In the genomic region with DNA sequence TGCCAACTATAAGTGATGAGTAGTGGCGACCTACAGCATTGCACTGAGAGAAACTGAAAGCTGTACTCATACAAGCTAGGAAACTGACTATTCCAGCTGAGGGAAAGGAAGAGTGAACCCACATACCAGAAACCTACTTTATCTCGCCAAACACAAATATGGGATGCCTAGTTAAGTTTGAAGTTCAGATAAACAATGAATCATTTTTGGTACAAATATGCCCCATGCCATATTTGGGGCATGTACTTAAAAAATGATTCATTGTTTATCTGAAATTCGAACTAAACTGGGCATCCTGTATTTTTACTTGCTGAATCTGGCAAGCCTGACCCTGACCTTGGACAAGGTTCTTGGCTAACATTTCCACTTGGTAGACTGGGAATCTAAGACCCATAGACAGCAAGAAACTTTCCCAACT, we compare ENCODE assay signal across 23 cellular contexts.
DNase-seq lines count a peak whose midpoint lies in the region; ATAC-seq and TF ChIP-seq lines count a peak whose summit lies in the region.
"Had no signal": no experiment of that assay in that cellular context is flagged by ENCODE, and none has a peak within 500 bp of the region (broad histone marks: within the 10 kb centered on the region; RNA-seq: fewer than 3 reads in every experiment).

No MANE protein-coding gene starts in this region.

- H3K27me3 Mint-ChIP-seq in HFFc6 (ENCODE audit: insufficient read depth) = no peaks in the 10 kb centered on the region
- H3K27me3 Mint-ChIP-seq in activated naive CD8-positive, alpha-beta T cell treated with anti-CD3 and anti-CD28 coated beads, Interleukin-2, amount 50 U/mL, for 24 hours = no peaks in the 10 kb centered on the region
- H3K27me3 Mint-ChIP-seq: activated naive CD8-positive, alpha-beta T cell treated with anti-CD3 and anti-CD28 coated beads, Interleukin-2, amount 10 ng/mL, durations not matched to agents 7 days and 5 days; stimulated activated naive CD8-positive, alpha-beta T cell treated with anti-CD3 and anti-CD28 coated beads, Interleukin-15, Interleukin-2, amounts not matched to agents 100 ng/mL and 50 ng/mL, for 24 hours had no signal

- H3K4me3 Mint-ChIP-seq in HFFc6 = no peak overlapping the region
- no peak overlapping the region for H3K4me3 Mint-ChIP-seq in activated naive CD8-positive, alpha-beta T cell treated with anti-CD3 and anti-CD28 coated beads, Interleukin-2, amount 50 U/mL, for 24 hours
- H3K4me3 Mint-ChIP-seq: activated naive CD8-positive, alpha-beta T cell treated with anti-CD3 and anti-CD28 coated beads, Interleukin-2, amount 10 ng/mL, durations not matched to agents 7 days and 5 days; stimulated activated naive CD8-positive, alpha-beta T cell treated with anti-CD3 and anti-CD28 coated beads, Interleukin-15, Interleukin-2, amounts not matched to agents 100 ng/mL and 50 ng/mL, for 24 hours had no signal

- H3K4me1 Mint-ChIP-seq in HFFc6 (ENCODE audit: low read depth) = peaks cover 7% of the 10 kb centered on the region; the same call in 1 of the 2 replicates
- H3K4me1 Mint-ChIP-seq in activated naive CD8-positive, alpha-beta T cell treated with anti-CD3 and anti-CD28 coated beads, Interleukin-2, amount 50 U/mL, for 24 hours = no peaks in the 10 kb centered on the region
- H3K4me1 Mint-ChIP-seq: activated naive CD8-positive, alpha-beta T cell treated with anti-CD3 and anti-CD28 coated beads, Interleukin-2, amount 10 ng/mL, durations not matched to agents 7 days and 5 days had no signal

- H3K4me1 ChIP-seq in skeletal muscle satellite cell (ENCODE audit: control insufficient read depth, insufficient read depth, low read length) = peaks cover 40% of the 10 kb centered on the region
- H3K4me1 ChIP-seq: transverse colon had no signal

- H3K9ac ChIP-seq in skeletal muscle satellite cell (ENCODE audit: low read depth, low read length) = no peak overlapping the region

- no peak for TF ChIP-seq CTCF in HFFc6 (IDR thresholded peaks at IDR 0.05)

- DNase-seq in HFFc6 (peak; percentile 41), RPMI7951 (ENCODE audit: low read depth) (peak; percentile 57), dedifferentiated amniotic fluid mesenchymal stem cell (ENCODE audit: extremely low spot score) (peak; percentile 54), HK-2 (ENCODE audit: unreplicated experiment) (no peak), NCI-H748 (lab: John Stamatoyannopoulos, UW; ENCODE audit: unreplicated experiment) (no peak)
- DNase-seq in activated naive CD8-positive, alpha-beta T cell treated with anti-CD3 and anti-CD28 coated beads, Interleukin-2, amount 50 U/mL, for 24 hours = no peak
- DNase-seq: activated CD4-positive, alpha-beta T cell treated with anti-CD3 and anti-CD28 coated beads, Interleukin-2, amount 50 U/mL, for 1 hour; activated CD8-positive, alpha-beta memory T cell treated with anti-CD3 and anti-CD28 coated beads, Interleukin-2, amount 50 U/mL, for 4 hours; activated naive CD8-positive, alpha-beta T cell treated with anti-CD3 and anti-CD28 coated beads, Interleukin-2, amount 10 ng/mL, durations not matched to agents 7 days and 5 days; DMS79 treated with DMSO at 0.1 percent for 48 hours; IMR-90; kidney; NCI-H1417; NCI-H524 treated with DMSO at 0.1 percent for 48 hours; RPMI8226; stimulated activated CD4-positive, alpha-beta T cell treated with anti-CD3 and anti-CD28 coated beads, Interleukin-12 subunit alpha, Interleukin-12 subunit beta, amount 100 ng/mL, for 4 hours; stimulated activated CD4-positive, alpha-beta T cell treated with anti-CD3 and anti-CD28 coated beads, Interleukin-4, amount 100 ng/mL, for 4 hours; T-helper 9 cell; transverse colon had no signal

- peak overlapping the region; percentile 27 for H3K4me2 ChIP-seq in skeletal muscle satellite cell (ENCODE audit: low read length)

- H3K36me3 ChIP-seq in skeletal muscle satellite cell (ENCODE audit: insufficient read depth, low read length) = no peaks in the 10 kb centered on the region
- H3K36me3 ChIP-seq: transverse colon had no signal

- no peak overlapping the region for H3K4me3 ChIP-seq in skeletal muscle satellite cell (ENCODE audit: low read length)
- H3K4me3 ChIP-seq: transverse colon had no signal

- no peak for ATAC-seq in activated naive CD8-positive, alpha-beta T cell treated with anti-CD3 and anti-CD28 coated beads, Interleukin-2, amount 50 U/mL, for 24 hours
- no peak for ATAC-seq in HG03469 (IDR thresholded peaks at IDR 0.05; ENCODE audit: unreplicated experiment)

- H3K9me3 Mint-ChIP-seq in HFFc6 = no peaks in the 10 kb centered on the region; the same call in 1 of the 2 replicates
- peaks cover 3% of the 10 kb centered on the region for H3K9me3 Mint-ChIP-seq in activated naive CD8-positive, alpha-beta T cell treated with anti-CD3 and anti-CD28 coated beads, Interleukin-2, amount 50 U/mL, for 24 hours
- H3K9me3 Mint-ChIP-seq: activated T-helper 2 cell treated with anti-CD3 and anti-CD28 coated beads, Interferon-gamma antibody, Interleukin-2, Interleukin-4, amounts not matched to agents 10 μg/mL and 5 μg/mL and 100 μg/mL, durations not matched to agents 14 hours and 24 hours and 36 hours; stimulated activated naive CD8-positive, alpha-beta T cell treated with anti-CD3 and anti-CD28 coated beads, Interleukin-15, Interleukin-2, amounts not matched to agents 100 ng/mL and 50 ng/mL, for 24 hours had no signal

- peaks cover 4% of the 10 kb centered on the region for H3K27me3 ChIP-seq in skeletal muscle satellite cell (ENCODE audit: control insufficient read depth, insufficient read depth, low read length)
- H3K27me3 ChIP-seq: transverse colon had no signal

- no peak overlapping the region for H3K27ac Mint-ChIP-seq in HFFc6
- no peak overlapping the region for H3K27ac Mint-ChIP-seq in activated naive CD8-positive, alpha-beta T cell treated with anti-CD3 and anti-CD28 coated beads, Interleukin-2, amount 50 U/mL, for 24 hours
- H3K27ac Mint-ChIP-seq: activated naive CD8-positive, alpha-beta T cell treated with anti-CD3 and anti-CD28 coated beads, Interleukin-2, amount 10 ng/mL, durations not matched to agents 7 days and 5 days; activated T-helper 2 cell treated with anti-CD3 and anti-CD28 coated beads, Interferon-gamma antibody, Interleukin-2, Interleukin-4, amounts not matched to agents 10 μg/mL and 5 μg/mL and 100 μg/mL, durations not matched to agents 14 hours and 24 hours and 36 hours; stimulated activated naive CD8-positive, alpha-beta T cell treated with anti-CD3 and anti-CD28 coated beads, Interleukin-15, Interleukin-2, amounts not matched to agents 100 ng/mL and 50 ng/mL, for 24 hours had no signal

- H3K36me3 Mint-ChIP-seq in HFFc6 (ENCODE audit: low read depth) = no peaks in the 10 kb centered on the region
- H3K36me3 Mint-ChIP-seq in activated naive CD8-positive, alpha-beta T cell treated with anti-CD3 and anti-CD28 coated beads, Interleukin-2, amount 50 U/mL, for 24 hours (ENCODE audit: low read depth) = no peaks in the 10 kb centered on the region
- H3K36me3 Mint-ChIP-seq: activated naive CD8-positive, alpha-beta T cell treated with anti-CD3 and anti-CD28 coated beads, Interleukin-2, amount 10 ng/mL, durations not matched to agents 7 days and 5 days had no signal

- no peaks in the 10 kb centered on the region for H3K9me3 ChIP-seq in skeletal muscle satellite cell (replicated peaks; ENCODE audit: low read length)
- H3K9me3 ChIP-seq: transverse colon had no signal

Comparison
In these comparisons a context has a peak if more than half of its experiments do, and no peak if none do; other contexts are left out.
1. DNase-seq: peak in HFFc6 (single experiment), RPMI7951 (single experiment) and dedifferentiated amniotic fluid mesenchymal stem cell (single experiment); none in activated naive CD8-positive, alpha-beta T cell treated with anti-CD3 and anti-CD28 coated beads, Interleukin-2, amount 50 U/mL, for 24 hours (single experiment), HK-2 (single experiment) and NCI-H748 (single experiment).